ENCODE assay signal across 19 cellular contexts in the genomic region with DNA sequence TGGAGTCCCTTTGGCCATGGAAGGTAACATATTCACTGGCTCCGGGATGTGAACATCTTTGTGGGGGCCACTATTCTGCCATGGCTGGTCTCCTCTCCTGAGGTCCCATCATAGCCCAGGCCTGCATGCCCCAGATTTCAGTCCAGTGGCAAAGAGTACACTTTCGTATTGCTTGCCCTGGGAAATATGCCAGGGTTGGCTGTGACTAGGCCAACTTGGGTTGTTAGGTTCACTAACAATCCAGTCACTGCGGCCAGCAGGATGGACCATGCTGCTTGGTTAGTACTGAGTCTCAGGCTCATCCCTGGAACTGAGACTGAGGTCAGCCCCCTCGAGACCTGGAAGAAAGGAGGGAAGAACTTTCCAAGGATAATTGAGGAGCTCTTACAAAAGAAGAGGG. TPM values are rescaled to one million over a fixed set of nuclear protein-coding genes. Genes with fewer than 3 reads are reported as not detected.
DNase-seq lines count a peak whose midpoint lies in the region; ATAC-seq and TF ChIP-seq lines count a peak whose summit lies in the region.
"Had no signal": no experiment of that assay in that cellular context is flagged by ENCODE, and none has a peak within 500 bp of the region (broad histone marks: within the 10 kb centered on the region; RNA-seq: fewer than 3 reads in every experiment).

No MANE protein-coding gene starts in this region.

- no peak overlapping the region for H4K8ac ChIP-seq in mesendoderm (ENCODE audit: low read depth, low read length)

- H3K27ac ChIP-seq in mesendoderm (ENCODE audit: low read depth, low read length) (no peak overlapping the region), spleen (no peak overlapping the region)
- H3K27ac ChIP-seq: 22Rv1, BLaER1, C4-2B had no signal

- H3K79me2 ChIP-seq in mesendoderm (ENCODE audit: control insufficient read depth, insufficient read depth, low read length), result no peaks in the 10 kb centered on the region

- CTCF ChIA-PET in activated CD8-positive, alpha-beta memory T cell treated with anti-CD3 and anti-CD28 coated beads, Interleukin-2, amount 10 ng/mL, durations not matched to agents 7 days and 5 days (lab: Charles Lee), result interaction anchor here (1.6 kb wide), 1 partner anchor 10 kb away, joined by 5 read pairs; no protein-coding TSS in a partner anchor

- TF ChIP-seq CTCF in spleen (IDR thresholded peaks at IDR 0.05 in 8 of 11, conservative IDR thresholded peaks at IDR 0.05 in 3 of 11), result no peak

- H2BK15ac ChIP-seq in mesendoderm (replicated peaks; ENCODE audit: low read depth), result no peak overlapping the region

- peak; percentile 29 for DNase-seq in activated CD8-positive, alpha-beta memory T cell treated with anti-CD3 and anti-CD28 coated beads, Interleukin-2, amount 10 ng/mL, durations not matched to agents 7 days and 5 days
- no peak for DNase-seq in activated CD8-positive, alpha-beta memory T cell treated with anti-CD3 and anti-CD28 coated beads, Interleukin-2, amount 50 U/mL, for 4 hours
- DNase-seq in GM04503 (ENCODE audit: low read depth), result peak; percentile 5
- DNase-seq in left lobe of liver (ENCODE audit: low spot score), result peak; percentile 74
- no peak for DNase-seq in GDM1 (lab: John Stamatoyannopoulos, UW)
- DNase-seq in mesendoderm, result no peak
- DNase-seq in spleen, result no peak
- DNase-seq: Caco-2; CD4-positive, CD25-positive, alpha-beta regulatory T cell; CD8-positive, alpha-beta T cell; DMS153; DND-41; H7; HCEC 1CT had no signal

- no peak overlapping the region for H2AK5ac ChIP-seq in mesendoderm (ENCODE audit: low read length)

- H3K9me3 ChIP-seq in spleen, result no peaks in the 10 kb centered on the region
- H3K9me3 ChIP-seq: BLaER1, Caco-2 had no signal

- no peak overlapping the region for H2BK120ac ChIP-seq in mesendoderm (ENCODE audit: low read depth, low read length)

- H3K36me3 ChIP-seq in mesendoderm (ENCODE audit: control insufficient read depth, insufficient read depth, low read length) (no peaks in the 10 kb centered on the region), spleen (no peaks in the 10 kb centered on the region)
- H3K36me3 ChIP-seq: BLaER1 had no signal

- no peak overlapping the region for H3K9ac ChIP-seq in mesendoderm (ENCODE audit: low read length)
- H3K9ac ChIP-seq: BLaER1 had no signal

- no peak overlapping the region for H3K56ac ChIP-seq in mesendoderm (ENCODE audit: low read length)

- intact Hi-C loops in dendritic cell treated with granulocyte-macrophage colony-stimulating factor and Interleukin-4, amounts not matched to agents 40 ng/mL and 50 ng/mL, for 4 days (cut with micrococcal nuclease), result no loop called here
- intact Hi-C loops in spleen (cut with DNase I; ENCODE audit: low total_unique reads), result no loop called here

- H3K4me2 ChIP-seq in mesendoderm (ENCODE audit: low read length), result no peak overlapping the region
- H3K4me2 ChIP-seq: BLaER1 had no signal

- H3K27me3 ChIP-seq in mesendoderm (ENCODE audit: insufficient read depth, low read length, poor library complexity), result no peaks in the 10 kb centered on the region
- no peaks in the 10 kb centered on the region for H3K27me3 ChIP-seq in spleen (replicated peaks in 1 of 7)
- H3K27me3 ChIP-seq: BLaER1 had no signal

- H3K18ac ChIP-seq in mesendoderm (ENCODE audit: low read length), result no peak overlapping the region

- H3K4me3 ChIP-seq in mesendoderm (ENCODE audit: low read length) (no peak overlapping the region), spleen (no peak overlapping the region)
- H3K4me3 ChIP-seq: BLaER1 had no signal

- no peak overlapping the region for H4K5ac ChIP-seq in mesendoderm (ENCODE audit: low read length)

- no peak overlapping the region for H3K4me3 Mint-ChIP-seq in activated CD8-positive, alpha-beta memory T cell treated with anti-CD3 and anti-CD28 coated beads, Interleukin-2, amount 10 ng/mL, durations not matched to agents 7 days and 5 days
- H3K4me3 Mint-ChIP-seq in dendritic cell treated with granulocyte-macrophage colony-stimulating factor and Interleukin-4, amounts not matched to agents 40 ng/mL and 50 ng/mL, for 4 days, result no peak overlapping the region
- H3K4me3 Mint-ChIP-seq: B cell; CD4-positive, CD25-positive, alpha-beta regulatory T cell; CD8-positive, alpha-beta T cell had no signal

- no CpG with 5 or more reads among the region's 4 CpGs for WGBS in mesendoderm (ENCODE audit: extremely low coverage, insufficient coverage, low lambda C conversion rate)
- WGBS in spleen, 5 donors, result 84 to 97% (median 91%) methylated on average over 3 to 4 of the region's 4 CpGs

- no peaks in the 10 kb centered on the region for H3K79me1 ChIP-seq in mesendoderm (ENCODE audit: low read length)

- H2BK5ac ChIP-seq in mesendoderm (ENCODE audit: low read length), result no peak overlapping the region

- ATAC-seq in activated CD8-positive, alpha-beta memory T cell treated with anti-CD3 and anti-CD28 coated beads, Interleukin-2, amount 10 ng/mL, durations not matched to agents 7 days and 5 days, result no peak
- ATAC-seq in left lobe of liver, result peak; percentile 95
- ATAC-seq: CD8-positive, alpha-beta T cell had no signal

- H3K36me3 Mint-ChIP-seq in activated CD8-positive, alpha-beta memory T cell treated with anti-CD3 and anti-CD28 coated beads, Interleukin-2, amount 10 ng/mL, durations not matched to agents 7 days and 5 days, result no peaks in the 10 kb centered on the region
- H3K36me3 Mint-ChIP-seq in dendritic cell treated with granulocyte-macrophage colony-stimulating factor and Interleukin-4, amounts not matched to agents 40 ng/mL and 50 ng/mL, for 4 days (ENCODE audit: low read depth), result peaks cover 12% of the 10 kb centered on the region

- H3K9me3 Mint-ChIP-seq in activated CD8-positive, alpha-beta memory T cell treated with anti-CD3 and anti-CD28 coated beads, Interleukin-2, amount 10 ng/mL, durations not matched to agents 7 days and 5 days (ENCODE audit: low read depth), result no peaks in the 10 kb centered on the region
- no peaks in the 10 kb centered on the region for H3K9me3 Mint-ChIP-seq in dendritic cell treated with granulocyte-macrophage colony-stimulating factor and Interleukin-4, amounts not matched to agents 40 ng/mL and 50 ng/mL, for 4 days
- H3K9me3 Mint-ChIP-seq: CD4-positive, CD25-positive, alpha-beta regulatory T cell; CD8-positive, alpha-beta T cell had no signal

- H3K4me1 ChIP-seq in mesendoderm (ENCODE audit: control insufficient read depth, low read depth, low read length) (no peaks in the 10 kb centered on the region), spleen (peaks cover 0 to 13% (median 0%) of the 10 kb centered on the region in 6 donors)
- H3K4me1 ChIP-seq: BLaER1, Caco-2 had no signal

- H3K27ac Mint-ChIP-seq in activated CD8-positive, alpha-beta memory T cell treated with anti-CD3 and anti-CD28 coated beads, Interleukin-2, amount 10 ng/mL, durations not matched to agents 7 days and 5 days, result no peak overlapping the region
- peak overlapping the region; percentile 91 for H3K27ac Mint-ChIP-seq in dendritic cell treated with granulocyte-macrophage colony-stimulating factor and Interleukin-4, amounts not matched to agents 40 ng/mL and 50 ng/mL, for 4 days
- H3K27ac Mint-ChIP-seq: B cell; CD4-positive, CD25-positive, alpha-beta regulatory T cell; CD8-positive, alpha-beta T cell had no signal

- TF ChIP-seq POLR2A in spleen (IDR thresholded peaks at IDR 0.05), result no peak

- H3K4ac ChIP-seq in mesendoderm (ENCODE audit: low read depth, low read length), result no peak overlapping the region

- peaks cover 13% of the 10 kb centered on the region for H3K27me3 Mint-ChIP-seq in activated CD8-positive, alpha-beta memory T cell treated with anti-CD3 and anti-CD28 coated beads, Interleukin-2, amount 10 ng/mL, durations not matched to agents 7 days and 5 days
- H3K27me3 Mint-ChIP-seq in dendritic cell treated with granulocyte-macrophage colony-stimulating factor and Interleukin-4, amounts not matched to agents 40 ng/mL and 50 ng/mL, for 4 days, result peaks cover 10% of the 10 kb centered on the region

- H3K4me1 Mint-ChIP-seq in activated CD8-positive, alpha-beta memory T cell treated with anti-CD3 and anti-CD28 coated beads, Interleukin-2, amount 10 ng/mL, durations not matched to agents 7 days and 5 days, result no peaks in the 10 kb centered on the region
- peaks cover 33% of the 10 kb centered on the region for H3K4me1 Mint-ChIP-seq in dendritic cell treated with granulocyte-macrophage colony-stimulating factor and Interleukin-4, amounts not matched to agents 40 ng/mL and 50 ng/mL, for 4 days (ENCODE audit: low read depth)
- H3K4me1 Mint-ChIP-seq: B cell had no signal

- H3K23ac ChIP-seq in mesendoderm (ENCODE audit: low read length), result no peak overlapping the region

RNA-seq across cellular contexts. Expression of gene EEFSEC, which starts 9.8 kb away (rescaled TPM):
- total RNA-seq in activated CD8-positive, alpha-beta memory T cell treated with anti-CD3 and anti-CD28 coated beads, Interleukin-2, amount 10 ng/mL, durations not matched to agents 7 days and 5 days, result 10 to 100 TPM; 19.4 to 19.7 TPM
- 12.8 TPM for total RNA-seq in left lobe of liver
- 8.1 TPM for polyA plus RNA-seq in mesendoderm (2013, experiment 1 of 2)
- 8.9 TPM for polyA plus RNA-seq in mesendoderm (2013, experiment 2 of 2)
- total RNA-seq in spleen, result 10 to 100 TPM; 10.9 to 19.2 (median 16.1) TPM
- polyA plus RNA-seq in spleen, result 10 to 100 TPM in 2 of 3 donors, 1 to 10 TPM in 1; 8.5 to 14.2 (median 11.7) TPM

RNA-seq across cellular contexts. Expression of gene RUVBL1, which starts 19.9 kb away (rescaled TPM):
- total RNA-seq in activated CD8-positive, alpha-beta memory T cell treated with anti-CD3 and anti-CD28 coated beads, Interleukin-2, amount 10 ng/mL, durations not matched to agents 7 days and 5 days, result 10 to 100 TPM; 63.8 to 73.5 TPM
- total RNA-seq in left lobe of liver (11.3 TPM), spleen (10 to 100 TPM; 25.2 to 32.6 (median 29.2) TPM)
- 80.0 TPM for polyA plus RNA-seq in mesendoderm (2013, experiment 1 of 2)
- polyA plus RNA-seq in mesendoderm (2013, experiment 2 of 2), result 79.2 TPM
- polyA plus RNA-seq in spleen, result 10 to 100 TPM; 21.6 to 36.4 (median 33.3) TPM

Comparison
In these comparisons a context has a peak if more than half of its experiments do, and no peak if none do; other contexts are left out.
1. DNase-seq: peak in activated CD8-positive, alpha-beta memory T cell treated with anti-CD3 and anti-CD28 coated beads, Interleukin-2, amount 10 ng/mL, durations not matched to agents 7 days and 5 days (single experiment), GM04503 (single experiment) and left lobe of liver (single experiment); none in activated CD8-positive, alpha-beta memory T cell treated with anti-CD3 and anti-CD28 coated beads, Interleukin-2, amount 50 U/mL, for 4 hours (single experiment), GDM1 (single experiment), mesendoderm (single experiment) and spleen (single experiment).